ENCODE assay signal across 8 cellular contexts in the genomic region with DNA sequence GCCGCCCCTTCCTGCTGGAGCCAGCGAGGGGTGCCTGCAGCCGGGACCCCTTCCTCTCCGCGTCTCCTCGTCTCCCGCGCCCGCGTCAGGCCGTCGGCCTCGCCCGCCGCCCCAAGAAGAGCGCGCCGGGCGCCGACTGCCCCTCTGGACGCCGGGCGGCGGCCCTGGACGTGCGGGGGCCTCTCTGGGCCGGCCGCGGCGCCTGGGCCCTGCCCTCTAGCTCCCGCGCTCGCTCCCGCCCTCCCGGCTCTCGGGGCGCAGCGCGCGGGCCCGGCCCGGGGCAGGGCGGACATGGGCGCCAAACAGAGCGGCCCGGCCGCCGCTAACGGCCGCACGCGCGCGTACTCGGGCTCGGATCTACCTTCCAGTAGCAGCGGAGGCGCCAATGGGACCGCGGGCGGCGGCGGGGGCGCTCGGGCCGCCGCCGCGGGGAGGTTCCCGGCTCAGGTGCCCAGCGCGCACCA. TPM values are rescaled to one million over a fixed set of nuclear protein-coding genes. Genes with fewer than 3 reads are reported as not detected.
DNase-seq lines count a peak whose midpoint lies in the region; ATAC-seq and TF ChIP-seq lines count a peak whose summit lies in the region.

No MANE protein-coding gene starts in this region.

- TF ChIP-seq CTCF in GM13977 (IDR thresholded peaks at IDR 0.05; ENCODE audit: extremely low read depth, insufficient read depth, missing control alignments) (no peak), HFF-Myc (IDR thresholded peaks at IDR 0.05; ENCODE audit: low read depth, low read length, missing control alignments) (no peak), gastroesophageal sphincter (IDR thresholded peaks at IDR 0.05) (peak in 1 of 4 experiments; percentile 3)

- H3K4me3 ChIP-seq in HFF-Myc (replicated peaks; ENCODE audit: low read depth, low read length): peak overlapping the region; percentile 60
- H3K4me3 ChIP-seq in gastroesophageal sphincter: peak overlapping the region; percentile 93 to 97

- in situ Hi-C loops in GM13977 (cut with MboI; ENCODE audit: low pct_unique_long_range_greater_than_20kb, low sequenced_read_pairs, unreplicated experiment) (no loop called here), KBM-7 (cut with MboI; ENCODE audit: low pct_unique_long_range_greater_than_20kb, low sequenced_read_pairs) (no loop called here)

- no peak for TF ChIP-seq EP300 in gastroesophageal sphincter (IDR thresholded peaks at IDR 0.05)

- peak; percentile 43 for DNase-seq in GM13977 (ENCODE audit: low spot score)
- no peak for DNase-seq in HFF-Myc (ENCODE audit: extremely low read depth, low read depth)
- peak; percentile 53 for DNase-seq in NCI-H226
- DNase-seq in activated gamma-delta T cell treated with Interleukin-2 at 50 U/mL for 16 hours: peak; percentile 34
- peak; percentile 81 for DNase-seq in posterior vena cava (ENCODE audit: low spot score)
- no peak for DNase-seq in KBM-7
- DNase-seq in HuH-7 (ENCODE audit: low spot score): no peak

- no peaks in the 10 kb centered on the region for H3K27me3 ChIP-seq in gastroesophageal sphincter

- intact Hi-C loops in posterior vena cava (cut with DNase I): no loop called here

- WGBS in gastroesophageal sphincter (ENCODE audit: low coverage in 1 of 2), 2 donors: no CpG with 5 or more reads among the region's 72 CpGs

- H3K36me3 ChIP-seq in gastroesophageal sphincter: no peaks in the 10 kb centered on the region

- peak overlapping the region; percentile 94 to 100 (median 99) for H3K27ac ChIP-seq in gastroesophageal sphincter

- ATAC-seq in gastroesophageal sphincter: peak; percentile 30

- TF ChIP-seq POLR2A in gastroesophageal sphincter (IDR thresholded peaks at IDR 0.05): no peak

- peaks cover 3 to 44% (median 9%) of the 10 kb centered on the region in 3 donors for H3K4me1 ChIP-seq in gastroesophageal sphincter

- no peaks in the 10 kb centered on the region for H3K9me3 ChIP-seq in gastroesophageal sphincter

RNA-seq across cellular contexts. Expression of gene ZNRF2, which starts 0.7 kb away (rescaled TPM):
- 10 to 100 TPM; 12.5 to 20.9 (median 18.6) TPM for total RNA-seq in gastroesophageal sphincter
- 10 to 100 TPM; 12.5 to 13.5 TPM for total RNA-seq in posterior vena cava

Comparison
In these comparisons a context has a peak if more than half of its experiments do, and no peak if none do; other contexts are left out.
1. DNase-seq: peak in GM13977 (single experiment), NCI-H226 (single experiment), activated gamma-delta T cell treated with Interleukin-2 at 50 U/mL for 16 hours (single experiment) and posterior vena cava (single experiment); none in HFF-Myc (single experiment), KBM-7 (single experiment) and HuH-7 (single experiment).